In genomic region chr11:6248897-6249296, GRCh38 we compare ENCODE assay signal across 2 cellular contexts. TPM values are rescaled to one million over a fixed set of nuclear protein-coding genes. Genes with fewer than 3 reads are reported as not detected.
"Had no signal": no experiment of that assay in that cellular context is flagged by ENCODE, and none has a peak within 500 bp of the region (broad histone marks: within the 10 kb centered on the region; RNA-seq: fewer than 3 reads in every experiment).

No MANE protein-coding gene starts in this region.

RNA-seq across cellular contexts. Expression of gene CNGA4, which starts 10.0 kb away (rescaled TPM):
- total RNA-seq: G401 had no signal

RNA-seq across cellular contexts. Expression of gene CCKBR, which starts 10.7 kb away (rescaled TPM):
- total RNA-seq: G401, GM12878 had no signal
- polyA plus RNA-seq: GM12878 had no signal

RNA-seq across cellular contexts. Expression of gene C11orf42, which starts 43.5 kb away (rescaled TPM):
- total RNA-seq: G401, GM12878 had no signal

RNA-seq across cellular contexts. Expression of gene OR52W1, which starts 49.9 kb away (rescaled TPM):
- total RNA-seq: G401, GM12878 had no signal
- polyA plus RNA-seq: GM12878 had no signal
